In genomic region chr20:23970049-23970448, GRCh38 we compare ENCODE assay signal across 1 cellular context.
TF ChIP-seq lines count a peak whose summit lies in the region.

No MANE protein-coding gene starts in this region.

TF ChIP-seq in H1, 55 proteins besides CTCF, POLR2A, EP300 and RAD21:
- TF ChIP-seq BRCA1 (IDR thresholded peaks at IDR 0.05; ENCODE audit: low read depth, low read length) = no peak
- TF ChIP-seq CREB1 (IDR thresholded peaks at IDR 0.05) = no peak
- no peak for TF ChIP-seq SAP30 (IDR thresholded peaks at IDR 0.05; ENCODE audit: insufficient read depth, insufficient replicate concordance, low read length)
- no peak for TF ChIP-seq POU5F1 (IDR thresholded peaks at IDR 0.05; ENCODE audit: low read depth, low read length)
TF ChIP-seq in H1: peak in this region for 0.
